1 cellular context compared by ENCODE assay signal in genomic region chr1:235409045-235409820, GRCh38.
TF ChIP-seq lines count a peak whose summit lies in the region.

No MANE protein-coding gene starts in this region.

TF ChIP-seq in HepG2, 621 proteins besides CTCF, POLR2A, EP300 and RAD21 (continued from another document and continues in another):
- TF ChIP-seq FUBP1 (CRISPR knock-in tag; IDR thresholded peaks at IDR 0.05; ENCODE audit: borderline replicate concordance) (no peak), ZFX (CRISPR knock-in tag; IDR thresholded peaks at IDR 0.05; ENCODE audit: low read depth) (peak; percentile 46; the same call in 1 of the 2 replicates), KLF9 (CRISPR knock-in tag; IDR thresholded peaks at IDR 0.05; ENCODE audit: low read depth) (no peak), ZNF562 (CRISPR knock-in tag; IDR thresholded peaks at IDR 0.05; ENCODE audit: borderline replicate concordance) (no peak), CREM (IDR thresholded peaks at IDR 0.05) (peak; percentile 88), CREM (CRISPR knock-in tag; IDR thresholded peaks at IDR 0.05) (no peak), BCL3 (CRISPR knock-in tag; IDR thresholded peaks at IDR 0.05) (no peak), JUN (CRISPR knock-in tag; IDR thresholded peaks at IDR 0.05) (0 out of 2 replicates have a peak, but pooled peaks have one; percentile 16), SSRP1 (CRISPR knock-in tag; IDR thresholded peaks at IDR 0.05) (no peak), FOXK1 (CRISPR knock-in tag; IDR thresholded peaks at IDR 0.05; ENCODE audit: borderline replicate concordance, low read depth) (peak; percentile 70; the same call in 1 of the 2 replicates), ZNF552 (CRISPR knock-in tag; IDR thresholded peaks at IDR 0.05; ENCODE audit: borderline replicate concordance) (no peak), HNF4G (IDR thresholded peaks at IDR 0.05; ENCODE audit: borderline replicate concordance, low read depth, low read length) (peak; percentile 73), HNF4G (CRISPR knock-in tag; IDR thresholded peaks at IDR 0.05; ENCODE audit: borderline replicate concordance, low read depth) (no peak), ONECUT2 (CRISPR knock-in tag; IDR thresholded peaks at IDR 0.05) (peak; percentile 99), SALL1 (CRISPR knock-in tag; IDR thresholded peaks at IDR 0.05) (peak; percentile 73), ERF (CRISPR knock-in tag; IDR thresholded peaks at IDR 0.05) (no peak), ZFP1 (CRISPR knock-in tag; IDR thresholded peaks at IDR 0.05) (peak; percentile 71; the same call in 1 of the 2 replicates), LCORL (IDR thresholded peaks at IDR 0.05) (no peak), LCORL (CRISPR knock-in tag; IDR thresholded peaks at IDR 0.05) (no peak), YY1 (IDR thresholded peaks at IDR 0.05; ENCODE audit: insufficient read depth, insufficient replicate concordance, low read depth, low read length) (no peak), ZEB1 (IDR thresholded peaks at IDR 0.05; ENCODE audit: insufficient replicate concordance, low read depth) (peak; percentile 8), ZNF790 (CRISPR knock-in tag; IDR thresholded peaks at IDR 0.05; ENCODE audit: borderline replicate concordance) (no peak), POGZ (CRISPR knock-in tag; IDR thresholded peaks at IDR 0.05) (peak; percentile 39), DZIP1 (CRISPR knock-in tag; IDR thresholded peaks at IDR 0.05) (no peak), ZBTB7A (CRISPR knock-in tag; IDR thresholded peaks at IDR 0.05) (no peak), ARNTL (CRISPR knock-in tag; IDR thresholded peaks at IDR 0.05) (0 out of 2 replicates have a peak, but pooled peaks have one; percentile 20), E2F1 (CRISPR knock-in tag; IDR thresholded peaks at IDR 0.05) (0 out of 2 replicates have a peak, but pooled peaks have one; percentile 11), ZNF709 (CRISPR knock-in tag; IDR thresholded peaks at IDR 0.05) (no peak), ZNF550 (CRISPR knock-in tag; IDR thresholded peaks at IDR 0.05; ENCODE audit: borderline replicate concordance) (no peak), ZNF737 (CRISPR knock-in tag; IDR thresholded peaks at IDR 0.05; ENCODE audit: borderline replicate concordance) (no peak), ZNF720 (CRISPR knock-in tag; IDR thresholded peaks at IDR 0.05) (no peak), NR2F2 (IDR thresholded peaks at IDR 0.05; ENCODE audit: borderline replicate concordance, low read depth) (peak; percentile 77), JARID2 (CRISPR knock-in tag; IDR thresholded peaks at IDR 0.05; ENCODE audit: insufficient replicate concordance) (no peak), ZNF570 (CRISPR knock-in tag; IDR thresholded peaks at IDR 0.05; ENCODE audit: borderline replicate concordance) (no peak), ATM (IDR thresholded peaks at IDR 0.05; ENCODE audit: borderline replicate concordance) (no peak), ZNF460 (CRISPR knock-in tag; IDR thresholded peaks at IDR 0.05; ENCODE audit: borderline replicate concordance) (no peak), ZNF230 (CRISPR knock-in tag; IDR thresholded peaks at IDR 0.05) (no peak), KLF6 (CRISPR knock-in tag; IDR thresholded peaks at IDR 0.05) (no peak; the same call in 1 of the 2 replicates), ZSCAN20 (CRISPR knock-in tag; IDR thresholded peaks at IDR 0.05; ENCODE audit: borderline replicate concordance) (no peak), ATF7-NPFF (CRISPR knock-in tag; IDR thresholded peaks at IDR 0.05; ENCODE audit: low read depth) (no peak; the same call in 1 of the 2 replicates), SKI (IDR thresholded peaks at IDR 0.05; ENCODE audit: partially characterized antibody) (peak; percentile 74), TOPORS (CRISPR knock-in tag; IDR thresholded peaks at IDR 0.05) (no peak), STAG1 (CRISPR knock-in tag; IDR thresholded peaks at IDR 0.05) (0 out of 2 replicates have a peak, but pooled peaks have one; percentile 15), TP53 (CRISPR knock-in tag; conservative IDR thresholded peaks at IDR 0.05) (no peak), ATF1 (CRISPR knock-in tag; IDR thresholded peaks at IDR 0.05) (no peak), ZNF710 (CRISPR knock-in tag; IDR thresholded peaks at IDR 0.05; ENCODE audit: borderline replicate concordance) (peak; percentile 54; the same call in 1 of the 2 replicates), TFDP2 (CRISPR knock-in tag; IDR thresholded peaks at IDR 0.05) (no peak), ZNF207 (IDR thresholded peaks at IDR 0.05; ENCODE audit: borderline replicate concordance) (no peak), ZNF557 (CRISPR knock-in tag; IDR thresholded peaks at IDR 0.05) (no peak), ZNF761 (CRISPR knock-in tag; conservative IDR thresholded peaks at IDR 0.05) (no peak), ZNF816 (CRISPR knock-in tag; IDR thresholded peaks at IDR 0.05; ENCODE audit: borderline replicate concordance) (peak; percentile 46; the same call in 1 of the 2 replicates), TCF7L2 (IDR thresholded peaks at IDR 0.05; ENCODE audit: low read depth, low read length) (peak; percentile 71), TBX2 (CRISPR knock-in tag; IDR thresholded peaks at IDR 0.05; ENCODE audit: borderline replicate concordance) (peak; percentile 69), ZNF556 (CRISPR knock-in tag; IDR thresholded peaks at IDR 0.05; ENCODE audit: borderline replicate concordance) (0 out of 2 replicates have a peak, but pooled peaks have one; percentile 34), ZNF747 (CRISPR knock-in tag; IDR thresholded peaks at IDR 0.05; ENCODE audit: borderline replicate concordance) (no peak), ARNT2 (CRISPR knock-in tag; IDR thresholded peaks at IDR 0.05; ENCODE audit: low read depth) (0 out of 2 replicates have a peak, but pooled peaks have one; percentile 25), ETS1 (CRISPR knock-in tag; IDR thresholded peaks at IDR 0.05) (no peak), ZNF547 (CRISPR knock-in tag; IDR thresholded peaks at IDR 0.05) (no peak), JDP2 (CRISPR knock-in tag; IDR thresholded peaks at IDR 0.05; ENCODE audit: borderline replicate concordance) (no peak; the same call in 1 of the 2 replicates), PAWR (CRISPR knock-in tag; IDR thresholded peaks at IDR 0.05; ENCODE audit: borderline replicate concordance) (no peak), HOXD1 (CRISPR knock-in tag; IDR thresholded peaks at IDR 0.05) (peak; percentile 78; the same call in 1 of the 2 replicates), MLLT10 (CRISPR knock-in tag; IDR thresholded peaks at IDR 0.05) (no peak), NFYC (CRISPR knock-in tag; IDR thresholded peaks at IDR 0.05) (no peak), POLR2AphosphoS2 (IDR thresholded peaks at IDR 0.05; ENCODE audit: low read depth, low read length) (no peak), CENPT (CRISPR knock-in tag; IDR thresholded peaks at IDR 0.05; ENCODE audit: low read depth) (no peak), ZBTB43 (CRISPR knock-in tag; conservative IDR thresholded peaks at IDR 0.05) (no peak), ZNF572 (CRISPR knock-in tag; IDR thresholded peaks at IDR 0.05) (no peak), TOE1 (CRISPR knock-in tag; IDR thresholded peaks at IDR 0.05) (peak; percentile 74; the same call in 1 of the 2 replicates)
